In genomic region chr9:77738932-77739331, GRCh38 we compare ENCODE assay signal across 1 cellular context.
TF ChIP-seq lines count a peak whose summit lies in the region.

No MANE protein-coding gene starts in this region.

TF ChIP-seq in GM23338, 12 proteins besides CTCF, POLR2A, EP300 and RAD21 (continued from another document):
- no peak for TF ChIP-seq REST (IDR thresholded peaks at IDR 0.05; ENCODE audit: unreplicated experiment)
- TF ChIP-seq STAT1 (IDR thresholded peaks at IDR 0.05; ENCODE audit: unreplicated experiment) = no peak
TF ChIP-seq in GM23338: peak in this region for 0.
